1 cellular context compared by ENCODE assay signal in genomic region chr17:56779306-56779705, GRCh38.
TF ChIP-seq lines count a peak whose summit lies in the region.

No MANE protein-coding gene starts in this region.

TF ChIP-seq in IMR-90, 13 proteins besides CTCF, POLR2A, EP300 and RAD21:
- TF ChIP-seq RCOR1 (IDR thresholded peaks at IDR 0.05; ENCODE audit: insufficient replicate concordance, low read length), result no peak
- TF ChIP-seq MAFK (IDR thresholded peaks at IDR 0.05; ENCODE audit: low read depth, low read length), result no peak
- TF ChIP-seq SMC3 (IDR thresholded peaks at IDR 0.05; ENCODE audit: low read depth, low read length), result no peak
- no peak for TF ChIP-seq ELK1 (IDR thresholded peaks at IDR 0.05; ENCODE audit: borderline replicate concordance, low read depth, low read length)
- no peak for TF ChIP-seq MAZ (IDR thresholded peaks at IDR 0.05; ENCODE audit: borderline replicate concordance, low read depth, low read length)
- TF ChIP-seq BHLHE40 (IDR thresholded peaks at IDR 0.05; ENCODE audit: low read depth, low read length), result no peak
- TF ChIP-seq RFX5 (IDR thresholded peaks at IDR 0.05; ENCODE audit: low read depth, low read length), result no peak
- no peak for TF ChIP-seq CEBPB (IDR thresholded peaks at IDR 0.05; ENCODE audit: low read depth, low read length)
- no peak for TF ChIP-seq USF2 (IDR thresholded peaks at IDR 0.05; ENCODE audit: low read depth, low read length)
- no peak for TF ChIP-seq NFE2L2 (IDR thresholded peaks at IDR 0.05; ENCODE audit: low read depth, low read length)
- no peak for TF ChIP-seq FOS (IDR thresholded peaks at IDR 0.05; ENCODE audit: low read depth, low read length)
- TF ChIP-seq MXI1 (IDR thresholded peaks at IDR 0.05; ENCODE audit: borderline replicate concordance, low read depth, low read length), result no peak
- TF ChIP-seq CHD1 (IDR thresholded peaks at IDR 0.05; ENCODE audit: low read depth, low read length), result no peak
